20 cellular contexts compared by ENCODE assay signal in genomic region chr18:37712776-37713175, GRCh38.
"Had no signal": no experiment of that assay in that cellular context is flagged by ENCODE, and none has a peak within 500 bp of the region (broad histone marks: within the 10 kb centered on the region; RNA-seq: fewer than 3 reads in every experiment).

No MANE protein-coding gene starts in this region.

- H3K36me3 ChIP-seq: left ventricle myocardium inferior, neutrophil, tibial artery, uterus had no signal

- H3K4me1 ChIP-seq: left ventricle myocardium inferior, tibial artery, uterus had no signal

- H3K4me3 ChIP-seq: left ventricle myocardium inferior, tibial artery, uterus had no signal

- H3K9me3 Mint-ChIP-seq: activated CD4-positive, alpha-beta memory T cell treated with anti-CD3 and anti-CD28 coated beads, Interleukin-2, amount 10 ng/mL, durations not matched to agents 7 days and 5 days; activated T-cell treated with anti-CD3 and anti-CD28 coated beads, Interleukin-2, amount 50 U/mL, for 24 hours; central memory CD8-positive, alpha-beta T cell; memory B cell; WTC11 had no signal

- H3K27ac Mint-ChIP-seq: activated CD4-positive, alpha-beta memory T cell treated with anti-CD3 and anti-CD28 coated beads, Interleukin-2, amount 10 ng/mL, durations not matched to agents 7 days and 5 days; activated naive CD8-positive, alpha-beta T cell; activated T-cell treated with anti-CD3 and anti-CD28 coated beads, Interleukin-2, amount 50 U/mL, for 24 hours; memory B cell; natural killer cell; WTC11 had no signal

- H3K27me3 ChIP-seq: neutrophil, tibial artery, uterus had no signal

- H3K4me1 Mint-ChIP-seq: activated CD4-positive, alpha-beta memory T cell treated with anti-CD3 and anti-CD28 coated beads, Interleukin-2, amount 10 ng/mL, durations not matched to agents 7 days and 5 days; central memory CD8-positive, alpha-beta T cell; memory B cell; natural killer cell had no signal

- H3K36me3 Mint-ChIP-seq: activated naive CD8-positive, alpha-beta T cell; memory B cell; natural killer cell; WTC11 had no signal

- H3K27ac ChIP-seq: left ventricle myocardium inferior, neutrophil, tibial artery, uterus had no signal

- H3K4me3 Mint-ChIP-seq: activated CD4-positive, alpha-beta memory T cell treated with anti-CD3 and anti-CD28 coated beads, Interleukin-2, amount 10 ng/mL, durations not matched to agents 7 days and 5 days; activated naive CD8-positive, alpha-beta T cell; activated T-cell treated with anti-CD3 and anti-CD28 coated beads, Interleukin-2, amount 50 U/mL, for 24 hours; central memory CD8-positive, alpha-beta T cell; memory B cell; natural killer cell; WTC11 had no signal

- H3K27me3 Mint-ChIP-seq: activated CD4-positive, alpha-beta memory T cell treated with anti-CD3 and anti-CD28 coated beads, Interleukin-2, amount 10 ng/mL, durations not matched to agents 7 days and 5 days; activated naive CD8-positive, alpha-beta T cell; activated T-cell treated with anti-CD3 and anti-CD28 coated beads, Interleukin-2, amount 50 U/mL, for 24 hours; central memory CD8-positive, alpha-beta T cell; memory B cell had no signal

- DNase-seq: activated CD4-positive, alpha-beta memory T cell treated with anti-CD3 and anti-CD28 coated beads, Interleukin-2, amount 10 ng/mL, durations not matched to agents 7 days and 5 days; activated CD4-positive, alpha-beta T cell treated with anti-CD3 and anti-CD28 coated beads for 4 hours; activated effector memory CD4-positive, alpha-beta T cell treated with anti-CD3 and anti-CD28 coated beads, Interleukin-2, amount 50 U/mL, for 16 hours; activated T-cell treated with anti-CD3 and anti-CD28 coated beads, Interleukin-2, amount 50 U/mL, for 24 hours; amniotic stem cell; cortex of kidney; effector CD4-positive, alpha-beta T cell; islet precursor cell; left ventricle myocardium inferior; natural killer cell; retina; stimulated activated naive CD4-positive, alpha-beta T cell; T-helper 2 cell; tibial artery; uterus had no signal

- H3K9me3 ChIP-seq: left ventricle myocardium inferior, neutrophil, tibial artery, uterus had no signal
